1 cellular context compared by ENCODE assay signal in the genomic region with DNA sequence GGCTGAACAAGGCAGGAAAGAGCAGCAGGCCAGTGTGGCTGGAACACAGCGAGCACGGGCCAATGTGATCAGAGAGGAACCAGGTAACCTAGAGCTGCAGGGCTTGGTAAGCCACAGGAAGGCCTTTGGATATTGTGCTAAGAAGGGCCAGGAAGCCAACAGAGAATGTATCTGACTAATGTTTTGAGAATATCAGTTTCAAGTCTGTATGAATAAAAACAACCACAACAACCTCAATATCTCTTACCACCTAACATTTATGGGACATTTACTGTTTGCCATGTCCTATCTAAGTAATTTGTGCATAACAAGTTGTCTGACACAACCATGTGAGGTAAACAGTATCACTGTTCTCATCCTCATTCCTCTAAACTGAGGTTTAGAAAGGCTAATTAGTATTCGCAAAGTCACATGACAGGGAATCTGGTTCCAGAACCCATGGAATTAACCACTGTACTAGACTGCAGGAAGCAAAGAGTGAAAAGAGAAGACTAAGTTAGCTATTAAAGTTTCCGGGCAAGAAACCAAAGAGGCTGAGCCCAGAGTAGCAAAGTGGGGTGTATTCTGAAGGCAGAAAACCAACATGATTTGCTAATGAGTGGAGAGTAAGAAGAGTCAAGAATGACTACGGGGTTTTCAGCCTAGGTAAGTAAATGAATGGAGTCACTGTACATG.
TF ChIP-seq lines count a peak whose summit lies in the region.

No MANE protein-coding gene starts in this region.

TF ChIP-seq in HEK293, 187 proteins besides CTCF, POLR2A, EP300 and RAD21 (continued from another document):
- TF ChIP-seq, protein P1, sequence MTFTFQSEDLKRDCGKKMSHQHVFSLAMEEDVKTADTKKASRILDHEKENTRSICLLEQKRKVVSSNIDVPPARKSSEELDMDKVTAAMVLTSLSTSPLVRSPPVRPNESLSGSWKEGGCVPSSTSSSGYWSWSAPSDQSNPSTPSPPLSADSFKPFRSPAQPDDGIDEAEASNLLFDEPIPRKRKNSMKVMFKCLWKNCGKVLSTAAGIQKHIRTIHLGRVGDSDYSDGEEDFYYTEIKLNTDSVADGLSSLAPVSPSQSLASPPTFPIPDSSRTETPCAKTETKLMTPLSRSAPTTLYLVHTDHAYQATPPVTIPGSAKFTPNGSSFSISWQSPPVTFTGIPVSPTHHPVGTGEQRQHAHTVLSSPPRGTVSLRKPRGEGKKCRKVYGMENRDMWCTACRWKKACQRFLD (tag by site-specific recombination; IDR thresholded peaks at IDR 0.05), result no peak
- TF ChIP-seq, protein P2, sequence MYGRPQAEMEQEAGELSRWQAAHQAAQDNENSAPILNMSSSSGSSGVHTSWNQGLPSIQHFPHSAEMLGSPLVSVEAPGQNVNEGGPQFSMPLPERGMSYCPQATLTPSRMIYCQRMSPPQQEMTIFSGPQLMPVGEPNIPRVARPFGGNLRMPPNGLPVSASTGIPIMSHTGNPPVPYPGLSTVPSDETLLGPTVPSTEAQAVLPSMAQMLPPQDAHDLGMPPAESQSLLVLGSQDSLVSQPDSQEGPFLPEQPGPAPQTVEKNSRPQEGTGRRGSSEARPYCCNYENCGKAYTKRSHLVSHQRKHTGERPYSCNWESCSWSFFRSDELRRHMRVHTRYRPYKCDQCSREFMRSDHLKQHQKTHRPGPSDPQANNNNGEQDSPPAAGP (tag by site-specific recombination; IDR thresholded peaks at IDR 0.05), result no peak
- peak; percentile 76; the same call in 1 of the 2 replicates for TF ChIP-seq SCRT1 (tag by site-specific recombination; IDR thresholded peaks at IDR 0.05; ENCODE audit: borderline replicate concordance)
- TF ChIP-seq ZNF837 (tag by site-specific recombination; IDR thresholded peaks at IDR 0.05), result no peak
- peak; percentile 87 for TF ChIP-seq SCRT2 (tag by site-specific recombination; IDR thresholded peaks at IDR 0.05)
TF ChIP-seq in HEK293: peak in this region for 5.
